12 cellular contexts compared by ENCODE assay signal in genomic region chr10:27513451-27514191, GRCh38. TPM values are rescaled to one million over a fixed set of nuclear protein-coding genes. Genes with fewer than 3 reads are reported as not detected.
DNase-seq lines count a peak whose midpoint lies in the region; ATAC-seq, FAIRE-seq and TF ChIP-seq lines count a peak whose summit lies in the region.
"Had no signal": no experiment of that assay in that cellular context is flagged by ENCODE, and none has a peak within 500 bp of the region (broad histone marks: within the 10 kb centered on the region; RNA-seq: fewer than 3 reads in every experiment).

No MANE protein-coding gene starts in this region.

- H3K4me3 Mint-ChIP-seq in activated naive CD8-positive, alpha-beta T cell: peak overlapping the region; percentile 41
- H3K4me3 Mint-ChIP-seq in immature natural killer cell: peak overlapping the region in 4 of 5 donors; percentile 11 to 25 (median 18)
- H3K4me3 Mint-ChIP-seq in glutamatergic neuron (ENCODE audit: unreplicated experiment): no peak overlapping the region

- TF ChIP-seq POLR2A in GM12892 (IDR thresholded peaks at IDR 0.05; ENCODE audit: low read depth, low read length): no peak

- H3K4me1 Mint-ChIP-seq in activated naive CD8-positive, alpha-beta T cell (ENCODE audit: low read depth): peaks cover 78% of the 10 kb centered on the region
- H3K4me1 Mint-ChIP-seq in immature natural killer cell: peaks cover 55 to 91% of the 10 kb centered on the region in 2 donors
- peaks cover 7% of the 10 kb centered on the region for H3K4me1 Mint-ChIP-seq in glutamatergic neuron (ENCODE audit: low read depth, unreplicated experiment)

- no peak overlapping the region for H3K4me3 ChIP-seq in AG10803 (ENCODE audit: low read length)
- H3K4me3 ChIP-seq: mucosa of descending colon, skin epidermis had no signal

- peaks cover 17% of the 10 kb centered on the region for H3K36me3 Mint-ChIP-seq in activated naive CD8-positive, alpha-beta T cell
- H3K36me3 Mint-ChIP-seq in immature natural killer cell (peaks cover 9 to 22% (median 14%) of the 10 kb centered on the region in 3 donors), glutamatergic neuron (ENCODE audit: unreplicated experiment) (no peaks in the 10 kb centered on the region)

- H3K27me3 Mint-ChIP-seq in activated naive CD8-positive, alpha-beta T cell: no peaks in the 10 kb centered on the region
- no peaks in the 10 kb centered on the region for H3K27me3 Mint-ChIP-seq in immature natural killer cell (ENCODE audit: low read depth in 3 of 3)
- H3K27me3 Mint-ChIP-seq in glutamatergic neuron (ENCODE audit: unreplicated experiment): peaks cover 1% of the 10 kb centered on the region

- ATAC-seq in HG03432 (IDR thresholded peaks at IDR 0.05; ENCODE audit: unreplicated experiment): no peak
- ATAC-seq: mucosa of descending colon had no signal

- H3K27ac Mint-ChIP-seq in activated naive CD8-positive, alpha-beta T cell: peak overlapping the region; percentile 54
- H3K27ac Mint-ChIP-seq in immature natural killer cell (peak overlapping the region in 5 of 6 donors; percentile 0 to 85 (median 67)), glutamatergic neuron (ENCODE audit: unreplicated experiment) (no peak overlapping the region)

- FAIRE-seq in GM12892 (lab: Jason Lieb, UNC): no peak

- no peaks in the 10 kb centered on the region for H3K9me3 Mint-ChIP-seq in activated naive CD8-positive, alpha-beta T cell (ENCODE audit: low read depth)
- H3K9me3 Mint-ChIP-seq in immature natural killer cell: no peaks in the 10 kb centered on the region
- H3K9me3 Mint-ChIP-seq in glutamatergic neuron (ENCODE audit: unreplicated experiment): no peaks in the 10 kb centered on the region

- TF ChIP-seq CTCF in AG10803 (conservative IDR thresholded peaks at IDR 0.05; ENCODE audit: low read length) (no peak), glutamatergic neuron (IDR thresholded peaks at IDR 0.05; ENCODE audit: partially characterized antibody, unreplicated experiment) (no peak)

- DNase-seq in AG10803 (ENCODE audit: low read depth) (peak; percentile 86), HCEC 1CT (peak; percentile 6), immature natural killer cell (no peak), GM12892 (ENCODE audit: insufficient read length) (no peak), cerebellum (ENCODE audit: low spot score) (no peak), glutamatergic neuron (no peak)
- DNase-seq: amygdala, mucosa of descending colon, T1000 had no signal

RNA-seq across cellular contexts. Expression of gene RAB18, which starts 9.5 kb away (rescaled TPM):
- polyA plus RNA-seq in immature natural killer cell: 100 to 1,000 TPM in 2 of 3 donors, 10 to 100 TPM in 1; 93.4 to 154 (median 109) TPM
- 31.4 TPM for polyA plus RNA-seq in GM12892 (2012; ENCODE audit: missing spikeins)
- total RNA-seq in cerebellum (96.7 TPM), glutamatergic neuron (ENCODE audit: unreplicated experiment) (166 TPM)

Comparison
In these comparisons a context has a peak if more than half of its experiments do, and no peak if none do; other contexts are left out.
1. DNase-seq: peak in AG10803 (single experiment) and HCEC 1CT (single experiment); none in immature natural killer cell (0 of 3), GM12892 (single experiment), cerebellum (single experiment) and glutamatergic neuron (single experiment).